In the genomic region with DNA sequence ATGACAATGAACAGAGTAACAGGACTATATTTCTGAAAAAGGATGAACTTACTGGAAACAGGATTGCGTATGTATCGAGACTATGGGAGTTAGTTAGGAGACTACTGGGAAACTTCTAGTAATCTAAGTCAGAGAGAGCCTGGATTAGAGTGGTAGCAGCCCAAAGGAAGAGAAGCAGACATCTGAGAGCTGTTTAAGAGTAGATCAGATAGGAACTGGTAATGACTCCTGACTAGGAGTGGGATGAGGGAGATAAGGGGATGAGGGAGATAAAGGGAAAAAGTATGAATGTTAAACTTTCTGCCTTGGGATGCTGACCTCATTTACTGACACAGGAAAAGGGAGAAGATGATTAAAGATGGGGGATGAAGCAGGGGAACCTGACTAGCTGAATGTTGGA, we compare ENCODE assay signal across 1 cellular context.
TF ChIP-seq lines count a peak whose summit lies in the region.

No MANE protein-coding gene starts in this region.

TF ChIP-seq in K562, 482 proteins besides CTCF, POLR2A, EP300 and RAD21 (continued from another document):
- TF ChIP-seq, protein P1, sequence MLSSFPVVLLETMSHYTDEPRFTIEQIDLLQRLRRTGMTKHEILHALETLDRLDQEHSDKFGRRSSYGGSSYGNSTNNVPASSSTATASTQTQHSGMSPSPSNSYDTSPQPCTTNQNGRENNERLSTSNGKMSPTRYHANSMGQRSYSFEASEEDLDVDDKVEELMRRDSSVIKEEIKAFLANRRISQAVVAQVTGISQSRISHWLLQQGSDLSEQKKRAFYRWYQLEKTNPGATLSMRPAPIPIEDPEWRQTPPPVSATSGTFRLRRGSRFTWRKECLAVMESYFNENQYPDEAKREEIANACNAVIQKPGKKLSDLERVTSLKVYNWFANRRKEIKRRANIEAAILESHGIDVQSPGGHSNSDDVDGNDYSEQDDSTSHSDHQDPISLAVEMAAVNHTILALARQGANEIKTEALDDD (IDR thresholded peaks at IDR 0.05): peak; percentile 64; the same call in 1 of the 2 replicates
- TF ChIP-seq TEAD1 (CRISPR knock-in tag; IDR thresholded peaks at IDR 0.05) (no peak), CTBP1 (IDR thresholded peaks at IDR 0.05; ENCODE audit: borderline replicate concordance) (peak; percentile 23; the same call in 1 of the 2 replicates), CBX2 (IDR thresholded peaks at IDR 0.05; ENCODE audit: insufficient read depth, low read length, poor library complexity, severe bottlenecking) (no peak), CBFA2T3 (IDR thresholded peaks at IDR 0.05) (0 out of 2 replicates have a peak, but pooled peaks have one; percentile 18), ZNF263 (CRISPR knock-in tag; IDR thresholded peaks at IDR 0.05; ENCODE audit: borderline replicate concordance) (peak; percentile 83; the same call in 1 of the 2 replicates)
